ENCODE assay signal across 23 cellular contexts in the genomic region with DNA sequence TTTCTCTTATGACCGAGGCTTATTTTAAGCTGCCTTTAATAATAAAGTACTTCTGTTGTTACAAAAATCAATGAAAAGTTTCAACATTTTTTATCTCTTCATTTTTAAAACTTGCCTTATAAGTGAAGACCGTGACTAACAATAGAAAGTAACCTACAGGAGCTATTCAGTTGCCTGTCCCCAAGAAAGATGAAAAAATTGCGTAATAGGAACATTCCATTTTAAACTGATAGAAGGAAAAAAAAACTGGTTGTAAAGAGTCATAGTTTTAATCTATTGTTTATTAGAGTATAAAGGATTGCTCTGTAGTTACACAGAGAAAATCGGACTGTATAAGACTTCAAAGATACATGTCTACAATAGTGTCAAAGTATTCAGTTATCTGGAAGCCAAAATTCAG.
DNase-seq lines count a peak whose midpoint lies in the region; ATAC-seq and TF ChIP-seq lines count a peak whose summit lies in the region.
"Had no signal": no experiment of that assay in that cellular context is flagged by ENCODE, and none has a peak within 500 bp of the region (broad histone marks: within the 10 kb centered on the region; RNA-seq: fewer than 3 reads in every experiment).

No MANE protein-coding gene starts in this region.

- H4K20me1 ChIP-seq in fibroblast of lung (ENCODE audit: control insufficient read depth, extremely low read depth, insufficient read depth, low read length), result no peaks in the 10 kb centered on the region

- in situ Hi-C loops in GM13976 (cut with MboI; ENCODE audit: low sequenced_read_pairs, unreplicated experiment), result no loop called here

- TF ChIP-seq POLR2A in testis (IDR thresholded peaks at IDR 0.05), result no peak

- CTCF ChIA-PET in activated naive CD4-positive, alpha-beta T cell treated with anti-CD3 and anti-CD28 coated beads, Interleukin-2, amount 10 ng/mL, durations not matched to agents 7 days and 5 days (lab: Charles Lee), result no interaction called here

- TF ChIP-seq CTCF in left ventricle myocardium inferior (IDR thresholded peaks at IDR 0.05; ENCODE audit: borderline replicate concordance) (no peak), fibroblast of lung (conservative IDR thresholded peaks at IDR 0.05 in 1 of 2, IDR thresholded peaks at IDR 0.05 in 1 of 2; ENCODE audit: low read depth in 1 of 2, low read length in 2 of 2) (no peak), thoracic aorta (IDR thresholded peaks at IDR 0.05) (no peak), GM13976 (IDR thresholded peaks at IDR 0.05; ENCODE audit: borderline replicate concordance, control extremely low read depth, extremely low read depth, insufficient read depth, missing control alignments) (no peak), testis (IDR thresholded peaks at IDR 0.05) (no peak)

- peaks cover 59% of the 10 kb centered on the region for H3K4me1 ChIP-seq in left ventricle myocardium inferior
- H3K4me1 ChIP-seq in right cardiac atrium (ENCODE audit: control insufficient read depth, insufficient read depth, low read length), result peaks cover 12% of the 10 kb centered on the region
- peaks cover 48% of the 10 kb centered on the region for H3K4me1 ChIP-seq in adipocyte (ENCODE audit: control insufficient read depth, insufficient read depth, low read length)
- peaks cover 22% of the 10 kb centered on the region for H3K4me1 ChIP-seq in fibroblast of lung (ENCODE audit: control insufficient read depth, extremely low read depth, insufficient read depth, low read length)
- peaks cover 27 to 80% of the 10 kb centered on the region in 2 donors for H3K4me1 ChIP-seq in thoracic aorta (ENCODE audit: control insufficient read depth in 1 of 2, low read depth in 2 of 2)
- H3K4me1 ChIP-seq in testis, result peaks cover 6% of the 10 kb centered on the region

- ATAC-seq in right cardiac atrium (no peak), thoracic aorta (ENCODE audit: insufficient number of reproducible peaks, low FRiP score, low read depth) (no peak)
- ATAC-seq: activated CD8-positive, alpha-beta memory T cell treated with anti-CD3 and anti-CD28 coated beads, Interleukin-2, amount 10 ng/mL, durations not matched to agents 7 days and 5 days; HCT116 had no signal

- no peaks in the 10 kb centered on the region for H3K79me2 ChIP-seq in fibroblast of lung (ENCODE audit: control insufficient read depth, insufficient read depth, low read length)

- no peak overlapping the region for H2AFZ ChIP-seq in fibroblast of lung (ENCODE audit: low read length)

- H3K36me3 ChIP-seq in left ventricle myocardium inferior (peaks cover 8% of the 10 kb centered on the region), adipocyte (ENCODE audit: control insufficient read depth, insufficient read depth, low read length, severe bottlenecking) (peaks cover 8% of the 10 kb centered on the region), fibroblast of lung (ENCODE audit: control insufficient read depth, insufficient read depth, low read length) (no peaks in the 10 kb centered on the region), thoracic aorta (no peaks in the 10 kb centered on the region), testis (ENCODE audit: low read depth, missing control alignments) (no peaks in the 10 kb centered on the region)
- H3K36me3 ChIP-seq: BE2C, neutrophil had no signal

- H3K27me3 ChIP-seq in left ventricle myocardium inferior (ENCODE audit: low read depth), result no peaks in the 10 kb centered on the region
- no peaks in the 10 kb centered on the region for H3K27me3 ChIP-seq in right cardiac atrium (ENCODE audit: control insufficient read depth, insufficient read depth)
- H3K27me3 ChIP-seq in adipocyte (replicated peaks; ENCODE audit: control insufficient read depth, insufficient read depth, low read length), result no peaks in the 10 kb centered on the region
- no peaks in the 10 kb centered on the region for H3K27me3 ChIP-seq in fibroblast of lung (ENCODE audit: control insufficient read depth, insufficient read depth, low read length)
- no peaks in the 10 kb centered on the region for H3K27me3 ChIP-seq in thoracic aorta (replicated peaks; ENCODE audit: insufficient read depth)
- H3K27me3 ChIP-seq in testis, result no peaks in the 10 kb centered on the region
- H3K27me3 ChIP-seq: BE2C, neutrophil had no signal

- H3K27ac Mint-ChIP-seq in activated naive CD4-positive, alpha-beta T cell treated with anti-CD3 and anti-CD28 coated beads, Interleukin-2, amount 10 ng/mL, durations not matched to agents 7 days and 5 days, result no peak overlapping the region
- H3K27ac Mint-ChIP-seq: activated CD8-positive, alpha-beta memory T cell treated with anti-CD3 and anti-CD28 coated beads, Interleukin-2, amount 10 ng/mL, durations not matched to agents 7 days and 5 days; activated naive CD4-positive, alpha-beta T cell treated with anti-CD3 and anti-CD28 coated beads, Interleukin-2, amount 50 U/mL, for 24 hours had no signal

- H3K27ac ChIP-seq in left ventricle myocardium inferior (replicated peaks) (peak overlapping the region; percentile 7), right cardiac atrium (ENCODE audit: low read length) (no peak overlapping the region), fibroblast of lung (ENCODE audit: insufficient read depth, low read length) (no peak overlapping the region), thoracic aorta (peak overlapping the region; percentile 19 to 36), testis (no peak overlapping the region)
- H3K27ac ChIP-seq: KMS-11, neutrophil, SK-N-MC, VCaP had no signal

- intact Hi-C loops in left ventricle myocardium inferior (cut with micrococcal nuclease) (no loop called here), right cardiac atrium (cut with DNase I) (no loop called here), testis (cut with DNase I; ENCODE audit: low total_unique reads) (no loop called here)

- H3K9me3 ChIP-seq in left ventricle myocardium inferior (replicated peaks) (no peaks in the 10 kb centered on the region), right cardiac atrium (ENCODE audit: control insufficient read depth, low read length) (no peaks in the 10 kb centered on the region), adipocyte (ENCODE audit: control insufficient read depth, low read length) (no peaks in the 10 kb centered on the region), fibroblast of lung (ENCODE audit: control insufficient read depth, insufficient read depth, low read depth, low read length) (no peaks in the 10 kb centered on the region), thoracic aorta (no peaks in the 10 kb centered on the region), testis (no peaks in the 10 kb centered on the region)
- H3K9me3 ChIP-seq: BE2C, neutrophil had no signal

- H3K9me3 Mint-ChIP-seq in activated naive CD4-positive, alpha-beta T cell treated with anti-CD3 and anti-CD28 coated beads, Interleukin-2, amount 10 ng/mL, durations not matched to agents 7 days and 5 days, result no peaks in the 10 kb centered on the region
- H3K9me3 Mint-ChIP-seq: activated naive CD4-positive, alpha-beta T cell treated with anti-CD3 and anti-CD28 coated beads, Interleukin-2, amount 50 U/mL, for 24 hours had no signal

- H3K36me3 Mint-ChIP-seq in activated naive CD4-positive, alpha-beta T cell treated with anti-CD3 and anti-CD28 coated beads, Interleukin-2, amount 10 ng/mL, durations not matched to agents 7 days and 5 days, result peaks cover 11% of the 10 kb centered on the region

- H3K9ac ChIP-seq in adipocyte (ENCODE audit: low read length) (no peak overlapping the region), fibroblast of lung (ENCODE audit: insufficient read depth, low read length) (no peak overlapping the region)
- H3K9ac ChIP-seq: KMS-11 had no signal

- no peak for DNase-seq in left ventricle myocardium inferior
- no peak for DNase-seq in right cardiac atrium
- DNase-seq in adipocyte (ENCODE audit: low read depth), result peak; percentile 65
- DNase-seq in fibroblast of lung (ENCODE audit: low read depth in 2 of 2), result peak; percentile 39 to 61
- DNase-seq in thoracic aorta (ENCODE audit: low spot score), result no peak
- no peak for DNase-seq in activated naive CD4-positive, alpha-beta T cell treated with anti-CD3 and anti-CD28 coated beads, Interleukin-2, amount 10 ng/mL, durations not matched to agents 7 days and 5 days
- no peak for DNase-seq in GM13976 (ENCODE audit: low spot score)
- no peak for DNase-seq in testis
- DNase-seq: activated CD4-positive, alpha-beta T cell treated with anti-CD3 and anti-CD28 coated beads, Interleukin-2, amount 50 U/mL, for 1 hour; activated CD8-positive, alpha-beta memory T cell treated with anti-CD3 and anti-CD28 coated beads, Interleukin-2, amount 10 ng/mL, durations not matched to agents 7 days and 5 days; BE2C; DND-41; foreskin melanocyte; mesendoderm; NCI-H510A treated with DMSO at 0.1 percent for 48 hours; stimulated activated CD4-positive, alpha-beta T cell treated with anti-CD3 and anti-CD28 coated beads, Interleukin-2, amount 100 ng/mL, for 24 hours had no signal

- WGBS in right cardiac atrium, result 70% methylated on average over 4 of the region's 4 CpGs
- 55 to 62% methylated on average over 4 of the region's 4 CpGs for whole genome bisulfite sequencing in testis, 2 donors

- no peaks in the 10 kb centered on the region for H3K27me3 Mint-ChIP-seq in activated naive CD4-positive, alpha-beta T cell treated with anti-CD3 and anti-CD28 coated beads, Interleukin-2, amount 10 ng/mL, durations not matched to agents 7 days and 5 days
- H3K27me3 Mint-ChIP-seq: activated CD8-positive, alpha-beta memory T cell treated with anti-CD3 and anti-CD28 coated beads, Interleukin-2, amount 10 ng/mL, durations not matched to agents 7 days and 5 days; activated naive CD4-positive, alpha-beta T cell treated with anti-CD3 and anti-CD28 coated beads, Interleukin-2, amount 50 U/mL, for 24 hours had no signal

- H3K4me3 ChIP-seq in left ventricle myocardium inferior (no peak overlapping the region), right cardiac atrium (ENCODE audit: low read length) (no peak overlapping the region), adipocyte (ENCODE audit: low read length) (no peak overlapping the region), fibroblast of lung (replicated peaks in 1 of 4; ENCODE audit: control extremely low read depth in 1 of 4, insufficient read depth in 1 of 4, low read depth in 3 of 4, low read length in 4 of 4) (no peak overlapping the region), thoracic aorta (no peak overlapping the region), testis (no peak overlapping the region)
- H3K4me3 ChIP-seq: SK-N-MC, smooth muscle cell had no signal

- no peak overlapping the region for H3K4me3 Mint-ChIP-seq in activated naive CD4-positive, alpha-beta T cell treated with anti-CD3 and anti-CD28 coated beads, Interleukin-2, amount 10 ng/mL, durations not matched to agents 7 days and 5 days
- H3K4me3 Mint-ChIP-seq: activated CD8-positive, alpha-beta memory T cell treated with anti-CD3 and anti-CD28 coated beads, Interleukin-2, amount 10 ng/mL, durations not matched to agents 7 days and 5 days; activated naive CD4-positive, alpha-beta T cell treated with anti-CD3 and anti-CD28 coated beads, Interleukin-2, amount 50 U/mL, for 24 hours had no signal

- no peak overlapping the region for H3K4me2 ChIP-seq in fibroblast of lung (ENCODE audit: extremely low read depth, insufficient read depth, low read length)
- H3K4me2 ChIP-seq: KMS-11, smooth muscle cell had no signal

- H3K4me1 Mint-ChIP-seq in activated naive CD4-positive, alpha-beta T cell treated with anti-CD3 and anti-CD28 coated beads, Interleukin-2, amount 10 ng/mL, durations not matched to agents 7 days and 5 days, result peaks cover 22% of the 10 kb centered on the region

Comparison
In these comparisons a context has a peak if more than half of its experiments do, and no peak if none do; other contexts are left out.
1. H3K27ac ChIP-seq: peak in left ventricle myocardium inferior (single experiment) and thoracic aorta (2 of 2); none in right cardiac atrium (single experiment), fibroblast of lung (single experiment) and testis (0 of 2).
2. DNase-seq: peak in adipocyte (single experiment) and fibroblast of lung (2 of 2); none in left ventricle myocardium inferior (single experiment), right cardiac atrium (0 of 3), thoracic aorta (single experiment), activated naive CD4-positive, alpha-beta T cell treated with anti-CD3 and anti-CD28 coated beads, Interleukin-2, amount 10 ng/mL, durations not matched to agents 7 days and 5 days (single experiment), GM13976 (single experiment) and testis (single experiment).